ENCODE assay signal across 8 cellular contexts in genomic region chr4:140374130-140374477, GRCh38. TPM values are rescaled to one million over a fixed set of nuclear protein-coding genes. Genes with fewer than 3 reads are reported as not detected.
DNase-seq lines count a peak whose midpoint lies in the region; ATAC-seq and TF ChIP-seq lines count a peak whose summit lies in the region.

No MANE protein-coding gene starts in this region.

- TF ChIP-seq CTCF in GM06990 (IDR thresholded peaks at IDR 0.05; ENCODE audit: insufficient read depth, low read length, poor library complexity, severe bottlenecking) (no peak), fibroblast of lung (conservative IDR thresholded peaks at IDR 0.05 in 1 of 2, IDR thresholded peaks at IDR 0.05 in 1 of 2; ENCODE audit: low read depth in 1 of 2, low read length in 2 of 2) (no peak), prostate gland (IDR thresholded peaks at IDR 0.05) (no peak)

- no peaks in the 10 kb centered on the region for H4K20me1 ChIP-seq in fibroblast of lung (ENCODE audit: control insufficient read depth, extremely low read depth, insufficient read depth, low read length)

- WGBS in prostate gland = 4% methylated on average over 8 of the region's 8 CpGs

- intact Hi-C loops in prostate gland (cut with DNase I) = loop anchor here (10.0 kb wide), 1 partner anchor 151 kb away; the partner anchor contains the start of gene ELMOD2

- no peak for TF ChIP-seq POLR2A in prostate gland (IDR thresholded peaks at IDR 0.05)

- H3K79me2 ChIP-seq in fibroblast of lung (ENCODE audit: control insufficient read depth, insufficient read depth, low read length) = peaks cover 35% of the 10 kb centered on the region

- H3K27ac ChIP-seq in fibroblast of lung (ENCODE audit: insufficient read depth, low read length) (peak overlapping the region; percentile 77), prostate gland (peak overlapping the region; percentile 92 to 94)

- no peak for ATAC-seq in activated CD4-positive, CD25-positive, alpha-beta regulatory T cell treated with anti-CD3 and anti-CD28 coated beads, Interleukin-2, amount 50 U/mL, for 24 hours
- no peak for ATAC-seq in GM18909 (IDR thresholded peaks at IDR 0.05; ENCODE audit: poor library complexity, unreplicated experiment)

- H3K4me2 ChIP-seq in fibroblast of lung (ENCODE audit: extremely low read depth, insufficient read depth, low read length) = peak overlapping the region; percentile 97

- H3K4me3 ChIP-seq in GM06990 (replicated peaks; ENCODE audit: low read depth, low read length) (peak overlapping the region; percentile 84), fibroblast of lung (replicated peaks in 1 of 4; ENCODE audit: control extremely low read depth in 1 of 4, insufficient read depth in 1 of 4, low read depth in 3 of 4, low read length in 4 of 4) (peak overlapping the region; percentile 76 to 92 (median 85)), prostate gland (peak overlapping the region; percentile 85 to 89)

- no peaks in the 10 kb centered on the region for H3K9me3 ChIP-seq in fibroblast of lung (ENCODE audit: control insufficient read depth, insufficient read depth, low read depth, low read length)
- H3K9me3 ChIP-seq in prostate gland = no peaks in the 10 kb centered on the region

- H3K4me1 ChIP-seq in fibroblast of lung (ENCODE audit: control insufficient read depth, extremely low read depth, insufficient read depth, low read length) (peaks cover 5% of the 10 kb centered on the region), prostate gland (replicated peaks) (peaks cover 4% of the 10 kb centered on the region)

- peak overlapping the region; percentile 47 for H2AFZ ChIP-seq in fibroblast of lung (ENCODE audit: low read length)

- H3K36me3 ChIP-seq in GM06990 (ENCODE audit: control insufficient read depth, insufficient read depth, low read length) (no peaks in the 10 kb centered on the region; the same call in 1 of the 2 replicates), fibroblast of lung (ENCODE audit: control insufficient read depth, insufficient read depth, low read length) (no peaks in the 10 kb centered on the region), prostate gland (no peaks in the 10 kb centered on the region)

- DNase-seq in GM06990 (ENCODE audit: extremely low read depth, insufficient read length) (no peak), OCI-M1 (lab: John Stamatoyannopoulos, UW) (peak; percentile 32), fibroblast of lung (ENCODE audit: low read depth in 2 of 2) (no peak), prostate gland (ENCODE audit: low spot score) (peak; percentile 6), hippocampal formation (lab: John Stamatoyannopoulos, UW) (no peak), NCI-H2227 treated with DMSO at 0.1 percent for 48 hours (lab: John Stamatoyannopoulos, UW) (no peak)

- H3K9ac ChIP-seq in fibroblast of lung (ENCODE audit: insufficient read depth, low read length) = peak overlapping the region; percentile 86

- H3K27me3 ChIP-seq in GM06990 (replicated peaks; ENCODE audit: control insufficient read depth, insufficient read depth, low read length) = no peaks in the 10 kb centered on the region
- no peaks in the 10 kb centered on the region for H3K27me3 ChIP-seq in fibroblast of lung (ENCODE audit: control insufficient read depth, insufficient read depth, low read length)
- no peaks in the 10 kb centered on the region for H3K27me3 ChIP-seq in prostate gland (replicated peaks; ENCODE audit: insufficient read depth)

RNA-seq across cellular contexts. Expression of gene SCOC, which starts 0.7 kb away (rescaled TPM):
- total RNA-seq in fibroblast of lung (33.9 and 40.1 TPM in 2 replicates), prostate gland (10 to 100 TPM; 28.2 to 58.8 TPM)
- polyA plus RNA-seq in fibroblast of lung = 57.4 and 72.3 TPM in 2 replicates
- polyA plus RNA-seq in fibroblast of lung (2012) = 42.0 and 52.0 TPM in 2 replicates
- 0.94 and 3.6 TPM in 2 replicates for polyA minus RNA-seq in fibroblast of lung (ENCODE audit: low replicate concordance)

RNA-seq across cellular contexts. Expression of gene CLGN, which starts 53.3 kb away (rescaled TPM):
- total RNA-seq in fibroblast of lung (11.8 and 18.0 TPM in 2 replicates), prostate gland (10 to 100 TPM; 20.7 to 42.1 TPM)
- 3.4 and 11.2 TPM in 2 replicates for polyA plus RNA-seq in fibroblast of lung
- 2.6 and 10.6 TPM in 2 replicates for polyA plus RNA-seq in fibroblast of lung (2012)
- 0.33 TPM in 1 of 2 replicates, not detected in the other for polyA minus RNA-seq in fibroblast of lung (ENCODE audit: low replicate concordance)

Comparison
In these comparisons a context has a peak if more than half of its experiments do, and no peak if none do; other contexts are left out.
1. DNase-seq: peak in OCI-M1 (single experiment) and prostate gland (single experiment); none in GM06990 (single experiment), fibroblast of lung (0 of 2), hippocampal formation (0 of 2) and NCI-H2227 treated with DMSO at 0.1 percent for 48 hours (single experiment).
2. Peak in every context shown above with its lines, with median percentiles within 50 percentile points of each other: H3K4me3 ChIP-seq.